ENCODE assay signal across 10 cellular contexts in the genomic region with DNA sequence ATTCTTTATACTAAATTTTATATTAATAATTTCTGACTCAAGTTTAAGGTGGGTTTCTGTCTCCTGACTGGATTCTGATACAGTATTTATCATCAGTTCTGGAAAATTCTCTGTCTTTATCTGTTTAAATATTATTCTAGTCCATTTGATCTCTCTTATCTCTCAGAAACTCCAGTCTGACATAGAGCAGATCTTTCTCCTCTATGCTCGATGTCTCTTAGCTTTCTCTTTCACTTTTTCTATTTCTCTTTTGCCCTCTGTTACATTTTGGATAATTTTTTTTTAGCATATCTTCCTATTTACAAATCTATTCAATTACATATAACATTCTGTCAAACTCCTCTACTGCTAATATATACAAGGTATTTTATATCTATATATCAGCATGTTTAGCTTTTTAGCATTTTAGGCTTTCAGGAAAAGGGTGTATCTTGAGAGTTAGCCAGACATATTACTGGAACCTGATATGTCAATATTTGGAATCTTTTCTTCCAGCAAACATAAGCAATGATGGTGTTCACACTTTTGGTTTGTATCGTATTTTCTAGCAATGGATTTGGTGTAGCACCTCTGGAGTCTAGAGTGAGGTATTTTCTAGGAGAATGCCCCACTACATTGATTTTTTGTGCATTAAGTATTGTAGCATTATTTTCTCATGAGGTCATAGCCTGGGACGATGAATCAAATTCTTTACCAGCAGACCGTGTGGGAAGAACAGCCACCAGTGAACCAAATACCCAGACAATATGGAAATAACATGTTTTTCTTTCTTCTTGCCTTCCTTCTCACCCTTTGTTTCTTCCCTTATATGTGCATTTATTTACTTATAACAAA. TPM values are rescaled to one million over a fixed set of nuclear protein-coding genes. Genes with fewer than 3 reads are reported as not detected.
A peak's percentile ranks its signal among the peaks of the same experiment; 100 is the strongest.
DNase-seq lines count a peak whose midpoint lies in the region; ATAC-seq, FAIRE-seq and TF ChIP-seq lines count a peak whose summit lies in the region.
"Had no signal": no experiment of that assay in that cellular context is flagged by ENCODE, and none has a peak within 500 bp of the region (broad histone marks: within the 10 kb centered on the region; RNA-seq: fewer than 3 reads in every experiment).

No MANE protein-coding gene starts in this region.

- H4K20me1 ChIP-seq in HepG2 (ENCODE audit: insufficient read depth, low read length): no peaks in the 10 kb centered on the region

- H3K4me1 ChIP-seq in liver (ENCODE audit: control insufficient read depth in 4 of 4, insufficient read depth in 4 of 4, low read length in 3 of 4) (peaks cover 9 to 23% (median 14%) of the 10 kb centered on the region in 4 donors), HepG2 (ENCODE audit: insufficient read depth, low read length) (no peaks in the 10 kb centered on the region), colonic mucosa (no peaks in the 10 kb centered on the region), muscle layer of colon (ENCODE audit: insufficient read depth, low read length) (peaks cover 24% of the 10 kb centered on the region)

- WGBS in liver: 15% methylated on average over 4 of the region's 4 CpGs
- under 1% methylated on average over 4 of the region's 4 CpGs for WGBS in HepG2 (ENCODE audit: low lambda C conversion rate)

- H3K79me2 ChIP-seq in HepG2 (ENCODE audit: insufficient read depth, low read length): no peaks in the 10 kb centered on the region

- POLR2A ChIA-PET in HepG2 (lab: Yijun Ruan, JAX): no interaction called here

- H2AFZ ChIP-seq in HepG2 (ENCODE audit: low read length): no peak overlapping the region

- H3K36me3 ChIP-seq in liver (ENCODE audit: control insufficient read depth in 4 of 4, insufficient read depth in 3 of 4, low read depth in 1 of 4, low read length in 3 of 4): peaks cover 0 to 3% (median 1%) of the 10 kb centered on the region in 4 donors
- H3K36me3 ChIP-seq in HepG2 (replicated peaks in 1 of 2; ENCODE audit: control insufficient read depth in 1 of 2, insufficient read depth in 2 of 2, low read length in 2 of 2): no peaks in the 10 kb centered on the region
- no peaks in the 10 kb centered on the region for H3K36me3 ChIP-seq in colonic mucosa
- H3K36me3 ChIP-seq in muscle layer of colon (ENCODE audit: insufficient read depth, low read length): no peaks in the 10 kb centered on the region

- H3K27ac Mint-ChIP-seq in natural killer cell: no peak overlapping the region
- H3K27ac Mint-ChIP-seq: activated naive CD8-positive, alpha-beta T cell; CD4-positive, alpha-beta T cell had no signal

- H3K27me3 Mint-ChIP-seq in natural killer cell (ENCODE audit: low read depth in 2 of 2): peaks cover 3 to 14% of the 10 kb centered on the region in 2 donors

- DNase-seq in HepG2 (ENCODE audit: low spot score) (no peak), colonic mucosa (no peak), natural killer cell (no peak)
- DNase-seq in stimulated activated CD4-positive, alpha-beta T cell treated with anti-CD3 and anti-CD28 coated beads, Interleukin-1b, Interleukin-23, amount 100 ng/mL, for 48 hours: no peak
- DNase-seq: CD4-positive, alpha-beta T cell had no signal

- H3K9me3 Mint-ChIP-seq in natural killer cell: no peaks in the 10 kb centered on the region
- H3K9me3 Mint-ChIP-seq: CD4-positive, alpha-beta T cell had no signal

- no peaks in the 10 kb centered on the region for H3K4me1 Mint-ChIP-seq in natural killer cell

- no peak for TF ChIP-seq POLR2A in HepG2 (IDR thresholded peaks at IDR 0.05; ENCODE audit: insufficient read depth in 1 of 2, low read depth in 2 of 2, low read length in 2 of 2)

- no peak overlapping the region for H3K4me3 Mint-ChIP-seq in natural killer cell
- H3K4me3 Mint-ChIP-seq: activated naive CD8-positive, alpha-beta T cell; CD4-positive, alpha-beta T cell had no signal

- FAIRE-seq in HepG2 (lab: Jason Lieb, UNC): no peak

- BruUV-seq in HepG2 (replicated peaks; lab: Mats Ljungman, UMichigan): no TSS peak

- no peaks in the 10 kb centered on the region for H3K9me3 ChIP-seq in liver (ENCODE audit: control insufficient read depth in 4 of 4, low read length in 3 of 4)
- H3K9me3 ChIP-seq in HepG2 (ENCODE audit: low read length): no peaks in the 10 kb centered on the region
- no peaks in the 10 kb centered on the region for H3K9me3 ChIP-seq in colonic mucosa
- no peaks in the 10 kb centered on the region for H3K9me3 ChIP-seq in muscle layer of colon (ENCODE audit: low read length)

- in situ Hi-C loops in HepG2 (cut with HindIII; ENCODE audit: extremely low pct_ligation_motif_present, low pct_unique_long_range_greater_than_20kb): no loop called here

- CTCF ChIA-PET in HepG2 (lab: Yijun Ruan, JAX; ENCODE audit: low intra/inter-chr PET ratio, low total read pairs): no interaction called here

- TF ChIP-seq RAD21 in liver (IDR thresholded peaks at IDR 0.05) (no peak), HepG2 (CRISPR knock-in tag; IDR thresholded peaks at IDR 0.05) (no peak)

- intact Hi-C loops in HepG2 (cut with micrococcal nuclease; ENCODE audit: unreplicated experiment): no loop called here
- intact Hi-C loops in colonic mucosa (cut with DNase I): no loop called here
- intact Hi-C loops in natural killer cell (cut with micrococcal nuclease): no loop called here

- TF ChIP-seq EP300 in HepG2 (IDR thresholded peaks at IDR 0.05; ENCODE audit: low read depth in 2 of 2, low read length in 2 of 2) (no peak), HepG2 (CRISPR knock-in tag; IDR thresholded peaks at IDR 0.05; ENCODE audit: borderline replicate concordance) (no peak)

- H3K4me2 ChIP-seq in HepG2 (ENCODE audit: low read depth, low read length): no peak overlapping the region

- H3K27me3 ChIP-seq in liver (ENCODE audit: control insufficient read depth in 4 of 4, insufficient read depth in 4 of 4, low read length in 3 of 4) (no peaks in the 10 kb centered on the region), HepG2 (ENCODE audit: control insufficient read depth in 1 of 2, insufficient read depth in 2 of 2, low read length in 2 of 2) (peaks cover 2 to 13% of the 10 kb centered on the region in 2 experiments; a peak in 2 of 5 replicates), colonic mucosa (no peaks in the 10 kb centered on the region), muscle layer of colon (ENCODE audit: control insufficient read depth in 1 of 2, insufficient read depth in 2 of 2, low read length in 2 of 2) (no peaks in the 10 kb centered on the region)

- TF ChIP-seq CTCF in liver (IDR thresholded peaks at IDR 0.05; ENCODE audit: low read depth, low read length, missing input control) (no peak), HepG2 (CRISPR knock-in tag; IDR thresholded peaks at IDR 0.05) (no peak), colonic mucosa (IDR thresholded peaks at IDR 0.05) (no peak), natural killer cell (IDR thresholded peaks at IDR 0.05) (no peak)

- no peaks in the 10 kb centered on the region for H3K36me3 Mint-ChIP-seq in natural killer cell

- H3K9ac ChIP-seq in liver (ENCODE audit: low read depth in 1 of 2, low read length in 2 of 2): peak overlapping the region; percentile 35 to 91
- H3K9ac ChIP-seq in HepG2 (ENCODE audit: insufficient read depth, low read depth, low read length): no peak overlapping the region
- peak overlapping the region in 1 of 2 donors; percentile 20 for H3K9ac ChIP-seq in colonic mucosa (ENCODE audit: low read depth in 2 of 2, low read length in 2 of 2)
- H3K9ac ChIP-seq in muscle layer of colon (ENCODE audit: low read length): no peak overlapping the region

- H3K27ac ChIP-seq in liver (ENCODE audit: low read depth in 1 of 2, low read length in 2 of 2) (peak overlapping the region; percentile 72 to 94), HepG2 (ENCODE audit: extremely low read length, insufficient read depth, low read length) (no peak overlapping the region), colonic mucosa (peak overlapping the region; percentile 2), muscle layer of colon (ENCODE audit: low read depth, low read length) (peak overlapping the region; percentile 4)

- ATAC-seq in HepG2: no peak
- no peak for ATAC-seq in HG02884 (IDR thresholded peaks at IDR 0.05; ENCODE audit: unreplicated experiment)
- no peak for ATAC-seq in natural killer cell
- ATAC-seq in GM18868 (IDR thresholded peaks at IDR 0.05; ENCODE audit: unreplicated experiment): no peak

- H3K4me3 ChIP-seq in liver (ENCODE audit: low read depth in 1 of 3, low read length in 3 of 3) (peak overlapping the region; percentile 34 to 68 (median 65)), HepG2 (replicated peaks in 1 of 3; ENCODE audit: insufficient read depth in 1 of 3, low read depth in 2 of 3, low read length in 3 of 3) (no peak overlapping the region), colonic mucosa (no peak overlapping the region), muscle layer of colon (ENCODE audit: low read depth in 1 of 2, low read length in 2 of 2) (no peak overlapping the region)

TF ChIP-seq in liver, 16 proteins besides CTCF, POLR2A, EP300 and RAD21 (continues in another document):
- no peak for TF ChIP-seq SP1 (IDR thresholded peaks at IDR 0.05)

TF ChIP-seq in HepG2, 621 proteins besides CTCF, POLR2A, EP300 and RAD21 (continues in another document):
- TF ChIP-seq KLF13 (CRISPR knock-in tag; IDR thresholded peaks at IDR 0.05): no peak

RNA-seq across cellular contexts. Expression of a gene that starts 4.1 kb away (rescaled TPM):
- total RNA-seq in liver: 1,000 to 10,000 TPM in 1 of 2 donors, under 1 TPM in 1; 0.47 to 2,438 TPM
- 1,000 to 10,000 TPM; 3,316 to 3,724 TPM for polyA plus RNA-seq in liver
- total RNA-seq in HepG2 (2016; rRNA removed; fragmentation: Illumina TruSeq; extraction: Trizol): not detected in 2 replicates
- total RNA-seq in HepG2 (2016; cell fraction: cytosol; rRNA removed; fragmentation: Illumina TruSeq; extraction: Trizol; ENCODE audit: low read depth): not detected in 2 replicates
- not detected in 2 replicates for total RNA-seq in HepG2 (2016; cell fraction: insoluble cytoplasmic fraction; rRNA removed; fragmentation: Illumina TruSeq; extraction: Trizol)
- not detected in 2 replicates for total RNA-seq in HepG2 (2016; cell fraction: membrane; rRNA removed; fragmentation: Illumina TruSeq; extraction: Trizol)
- not detected in 2 replicates for total RNA-seq in HepG2 (2016; cell fraction: nucleus; rRNA removed; fragmentation: Illumina TruSeq; extraction: Trizol)
- 0.13 TPM in 1 of 2 replicates, not detected in the other for polyA plus RNA-seq in HepG2 (2011; rRNA removed)
- polyA plus RNA-seq in HepG2 (2011; cell fraction: cytosol; rRNA removed): 0.21 TPM in 1 of 2 replicates, not detected in the other
- polyA plus RNA-seq in HepG2 (2011; cell fraction: nucleus; rRNA removed): not detected in 2 replicates
- polyA plus RNA-seq in HepG2 (2012): not detected in 2 replicates
- polyA plus RNA-seq in HepG2 (2016; cell fraction: cytosol; fragmentation: Illumina TruSeq; extraction: Trizol; ENCODE audit: low read depth): not detected in 2 replicates
- polyA plus RNA-seq in HepG2 (2016; cell fraction: insoluble cytoplasmic fraction; fragmentation: Illumina TruSeq; extraction: Trizol; ENCODE audit: low read depth): not detected in 2 replicates
- not detected in 2 replicates for polyA plus RNA-seq in HepG2 (2016; cell fraction: membrane; fragmentation: Illumina TruSeq; extraction: Trizol; ENCODE audit: low read depth)
- not detected in 2 replicates for polyA plus RNA-seq in HepG2 (2016; cell fraction: nucleus; fragmentation: Illumina TruSeq; extraction: Trizol; ENCODE audit: insufficient read depth, low read depth)
- polyA minus RNA-seq in HepG2 (2011; rRNA and poly(A)+ RNA removed; ENCODE audit: low replicate concordance): 129 TPM in 1 of 2 replicates, not detected in the other
- 1.6 and 1.8 TPM in 2 replicates for polyA minus RNA-seq in HepG2 (2011; cell fraction: cytosol; rRNA and poly(A)+ RNA removed)
- 1.4 and 1.5 TPM in 2 replicates for polyA minus RNA-seq in HepG2 (2011; cell fraction: nucleus; rRNA and poly(A)+ RNA removed)
- total RNA-seq in colonic mucosa: 10 to 100 TPM; 13.7 to 41.3 TPM
- total RNA-seq in natural killer cell: 1 to 10 TPM; 1.8 to 2.4 (median 2.0) TPM
- total RNA-seq: CD4-positive, alpha-beta T cell had no signal

Comparison
In these comparisons a context has a peak if more than half of its experiments do, and no peak if none do; other contexts are left out.
1. H3K4me3 ChIP-seq: peak in liver (3 of 3); none in HepG2 (0 of 3), colonic mucosa (single experiment) and muscle layer of colon (0 of 2).
2. H3K9ac ChIP-seq: peak in liver (2 of 2); none in HepG2 (single experiment) and muscle layer of colon (single experiment).